In the genomic region with DNA sequence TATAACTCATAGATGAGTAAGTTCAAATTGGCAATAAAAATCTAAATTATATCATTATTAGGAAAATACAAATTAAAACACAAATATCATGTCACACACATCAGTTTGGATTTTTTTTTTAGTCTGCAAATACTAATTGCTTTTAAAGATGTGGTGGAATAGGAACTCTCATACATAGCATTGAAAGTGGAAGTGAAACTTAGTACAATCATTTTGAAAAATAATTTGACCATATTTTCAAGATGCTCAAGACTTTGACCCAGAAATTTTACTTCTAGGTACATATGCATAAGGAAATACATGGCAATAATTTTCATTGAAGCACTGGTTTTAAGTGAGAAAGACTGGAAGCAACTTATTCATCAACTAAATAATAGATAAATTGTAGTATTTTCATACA, we compare ENCODE assay signal across 10 cellular contexts.
DNase-seq lines count a peak whose midpoint lies in the region; ATAC-seq and TF ChIP-seq lines count a peak whose summit lies in the region.
"Had no signal": no experiment of that assay in that cellular context is flagged by ENCODE, and none has a peak within 500 bp of the region (broad histone marks: within the 10 kb centered on the region; RNA-seq: fewer than 3 reads in every experiment).

No MANE protein-coding gene starts in this region.

- no peak for TF ChIP-seq CTCF in GM13976 (IDR thresholded peaks at IDR 0.05; ENCODE audit: borderline replicate concordance, control extremely low read depth, extremely low read depth, insufficient read depth, missing control alignments)

- DNase-seq in GM13976 (ENCODE audit: low spot score) (peak; percentile 14), SKM-1 (lab: John Stamatoyannopoulos, UW; ENCODE audit: unreplicated experiment) (no peak), RKO (ENCODE audit: low spot score) (no peak), GDM1 (lab: John Stamatoyannopoulos, UW) (no peak)
- DNase-seq: foreskin keratinocyte, NCI-H82 had no signal

- peak; percentile 96 for ATAC-seq in GM19397 (IDR thresholded peaks at IDR 0.05; ENCODE audit: unreplicated experiment)
- ATAC-seq in HG02763 (IDR thresholded peaks at IDR 0.05; ENCODE audit: unreplicated experiment) = peak; percentile 94
- ATAC-seq in HG03439 (IDR thresholded peaks at IDR 0.05; ENCODE audit: unreplicated experiment) = peak; percentile 91
- ATAC-seq in activated CD4-positive, CD25-positive, alpha-beta regulatory T cell treated with anti-CD3 and anti-CD28 coated beads, Interleukin-2, amount 50 U/mL, for 24 hours = no peak
- ATAC-seq: foreskin keratinocyte had no signal

- in situ Hi-C loops in GM13976 (cut with MboI; ENCODE audit: low sequenced_read_pairs, unreplicated experiment) = no loop called here

Comparison
In these comparisons a context has a peak if more than half of its experiments do, and no peak if none do; other contexts are left out.
1. ATAC-seq: peak in GM19397 (single experiment), HG02763 (single experiment) and HG03439 (single experiment); none in activated CD4-positive, CD25-positive, alpha-beta regulatory T cell treated with anti-CD3 and anti-CD28 coated beads, Interleukin-2, amount 50 U/mL, for 24 hours (0 of 2).